ENCODE assay signal across 33 cellular contexts in the genomic region with DNA sequence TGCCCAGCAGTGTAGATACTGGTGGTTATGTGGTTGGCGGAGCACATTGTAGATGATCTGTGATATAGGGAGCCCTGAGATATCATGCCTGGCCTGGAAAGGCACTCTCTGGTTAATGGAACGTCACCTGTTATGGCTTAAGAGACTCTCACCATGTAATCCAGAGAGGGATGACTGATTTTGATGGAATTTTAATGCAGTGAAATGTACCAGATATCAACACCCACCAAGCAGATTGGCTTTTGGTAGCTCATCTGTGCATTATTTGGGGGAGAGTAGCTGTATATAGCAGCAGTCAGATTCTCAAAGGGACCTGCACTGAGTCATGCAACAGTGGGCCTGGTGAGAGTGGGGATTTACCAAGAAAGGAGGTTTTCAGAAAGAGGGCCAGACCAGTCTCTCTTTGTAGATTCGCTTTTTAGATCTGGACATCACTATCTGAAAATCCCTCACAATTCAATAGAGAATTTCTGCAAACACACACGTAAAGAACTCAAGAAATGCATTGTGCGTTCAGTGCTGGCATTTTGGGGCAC. TPM values are rescaled to one million over a fixed set of nuclear protein-coding genes. Genes with fewer than 3 reads are reported as not detected.
"Had no signal": no experiment of that assay in that cellular context is flagged by ENCODE, and none has a peak within 500 bp of the region (broad histone marks: within the 10 kb centered on the region; RNA-seq: fewer than 3 reads in every experiment).

No MANE protein-coding gene starts in this region.

- H3K27me3 ChIP-seq: gastroesophageal sphincter, left lung, neural progenitor cell, sigmoid colon, upper lobe of right lung, uterus had no signal

- ATAC-seq: esophagus mucosa; gastroesophageal sphincter; heart right ventricle; left cardiac atrium; left lung; mucosa of descending colon; natural killer cell treated with Interleukin-12 subunit alpha and Interleukin-12 subunit beta and Interleukin-15 and Interleukin-18, amount 100 ng/mL, for 72 hours; right cardiac atrium; stimulated activated naive B cell treated with anti-CD40 and anti-IgM and Interleukin-4, amounts not matched to agents 10 μg/mL and 1 μg/mL and 100 μg/mL, for 72 hours; upper lobe of right lung had no signal

- H3K4me3 Mint-ChIP-seq: endodermal cell; mesothelial cell of epicardium; naive B cell; natural killer cell treated with Interleukin-12 subunit alpha and Interleukin-12 subunit beta and Interleukin-15 and Interleukin-18, amount 100 ng/mL, for 72 hours; neural progenitor cell; stimulated activated naive B cell treated with anti-CD40 and anti-IgM and Interleukin-4, amounts not matched to agents 10 μg/mL and 1 μg/mL and 100 μg/mL, for 72 hours; stimulated activated naive CD8-positive, alpha-beta T cell treated with anti-CD3 and anti-CD28 coated beads, Interleukin-15, Interleukin-2, amounts not matched to agents 100 ng/mL and 50 ng/mL, for 24 hours had no signal

- H3K27ac ChIP-seq: epithelial cell of prostate, gastroesophageal sphincter, heart right ventricle, left lung, neural progenitor cell, prostate gland, sigmoid colon, skin epidermis, spleen, thoracic aorta, tibial nerve, upper lobe of right lung, uterus had no signal

- H3K4me2 ChIP-seq: neural progenitor cell had no signal

- H3K9me3 Mint-ChIP-seq: naive B cell; natural killer cell treated with Interleukin-12 subunit alpha and Interleukin-12 subunit beta and Interleukin-15 and Interleukin-18, amount 100 ng/mL, for 72 hours; neural progenitor cell; stimulated activated naive B cell treated with anti-CD40 and anti-IgM and Interleukin-4, amounts not matched to agents 10 μg/mL and 1 μg/mL and 100 μg/mL, for 72 hours; stimulated activated naive CD8-positive, alpha-beta T cell treated with anti-CD3 and anti-CD28 coated beads, Interleukin-15, Interleukin-2, amounts not matched to agents 100 ng/mL and 50 ng/mL, for 24 hours had no signal

- H3K36me3 Mint-ChIP-seq: mesothelial cell of epicardium; natural killer cell treated with Interleukin-12 subunit alpha and Interleukin-12 subunit beta and Interleukin-15 and Interleukin-18, amount 100 ng/mL, for 72 hours; neural progenitor cell; stimulated activated naive B cell treated with anti-CD40 and anti-IgM and Interleukin-4, amounts not matched to agents 10 μg/mL and 1 μg/mL and 100 μg/mL, for 72 hours had no signal

- H3K9me3 ChIP-seq: gastroesophageal sphincter, heart right ventricle, left lung, mucosa of descending colon, prostate gland, sigmoid colon, spleen, thoracic aorta, tibial nerve, upper lobe of right lung, uterus had no signal

- DNase-seq: effector CD8-positive, alpha-beta T cell; endodermal cell; foreskin fibroblast; glutamatergic neuron; heart right ventricle; hippocampal formation; left cardiac atrium; left lung; mesenchymal stem cell; mucosa of descending colon; naive B cell; nucleus accumbens; right cardiac atrium; sigmoid colon; spleen; stimulated activated CD4-positive, alpha-beta T cell treated with anti-CD3 and anti-CD28 coated beads, Interleukin-4, amount 100 ng/mL, for 4 hours; stimulated activated naive B cell treated with anti-CD40 and anti-IgM and Interleukin-4, amounts not matched to agents 10 μg/mL and 1 μg/mL and 100 μg/mL, for 72 hours; upper lobe of right lung; uterus had no signal

- H3K9ac ChIP-seq: neural progenitor cell had no signal

- H3K4me1 Mint-ChIP-seq: mesothelial cell of epicardium, naive B cell had no signal

- H3K4me3 ChIP-seq: gastroesophageal sphincter, heart right ventricle, left lung, mucosa of descending colon, neural progenitor cell, prostate gland, sigmoid colon, skin epidermis, spleen, thoracic aorta, tibial nerve, upper lobe of right lung, uterus had no signal

- H2AFZ ChIP-seq: neural progenitor cell had no signal

- H3K4me1 ChIP-seq: left lung, prostate gland, sigmoid colon, upper lobe of right lung, uterus had no signal

- H3K36me3 ChIP-seq: left lung, neural progenitor cell, prostate gland, sigmoid colon, spleen, thoracic aorta, tibial nerve, upper lobe of right lung, uterus had no signal

- H3K27me3 Mint-ChIP-seq: naive B cell; stimulated activated naive CD8-positive, alpha-beta T cell treated with anti-CD3 and anti-CD28 coated beads, Interleukin-15, Interleukin-2, amounts not matched to agents 100 ng/mL and 50 ng/mL, for 24 hours had no signal

- H3K27ac Mint-ChIP-seq: endodermal cell; mesothelial cell of epicardium; natural killer cell treated with Interleukin-12 subunit alpha and Interleukin-12 subunit beta and Interleukin-15 and Interleukin-18, amount 100 ng/mL, for 72 hours; neural progenitor cell; stimulated activated naive B cell treated with anti-CD40 and anti-IgM and Interleukin-4, amounts not matched to agents 10 μg/mL and 1 μg/mL and 100 μg/mL, for 72 hours; stimulated activated naive CD8-positive, alpha-beta T cell treated with anti-CD3 and anti-CD28 coated beads, Interleukin-15, Interleukin-2, amounts not matched to agents 100 ng/mL and 50 ng/mL, for 24 hours had no signal

RNA-seq across cellular contexts. Expression of a gene that starts 19.2 kb away (rescaled TPM):
- total RNA-seq: endodermal cell; esophagus mucosa; kidney epithelial cell; left cardiac atrium; left lung; lung microvascular endothelial cell; mesothelial cell of epicardium; mucosa of descending colon; natural killer cell treated with Interleukin-12 subunit alpha and Interleukin-12 subunit beta and Interleukin-15 and Interleukin-18, amount 100 ng/mL, for 72 hours; osteocyte; right cardiac atrium; sigmoid colon; spleen; thoracic aorta; tibial nerve; upper lobe of right lung; uterus had no signal
- polyA plus RNA-seq: right cardiac atrium, sigmoid colon had no signal
